ENCODE assay signal across 25 cellular contexts in genomic region chr15:60966746-60967145, GRCh38.
"Had no signal": no experiment of that assay in that cellular context is flagged by ENCODE, and none has a peak within 500 bp of the region (broad histone marks: within the 10 kb centered on the region; RNA-seq: fewer than 3 reads in every experiment).

No MANE protein-coding gene starts in this region.

- ATAC-seq: activated CD4-positive, CD25-positive, alpha-beta regulatory T cell treated with anti-CD3 and anti-CD28 coated beads, Interleukin-2, amount 50 U/mL, for 24 hours; activated CD8-positive, alpha-beta memory T cell treated with anti-CD3 and anti-CD28 coated beads, Interleukin-2, amount 10 ng/mL, durations not matched to agents 7 days and 5 days; body of pancreas; Panc1; SK-N-SH treated with all-trans-retinoic acid at 6 μM for 48 hours had no signal

- DNase-seq: activated CD4-positive, alpha-beta T cell treated with anti-CD3 and anti-CD28 coated beads for 4 hours; activated CD4-positive, alpha-beta T cell treated with anti-CD3 and anti-CD28 coated beads, Interleukin-2, amount 50 U/mL, for 48 hours; activated CD8-positive, alpha-beta memory T cell treated with anti-CD3 and anti-CD28 coated beads, Interleukin-2, amount 10 ng/mL, durations not matched to agents 7 days and 5 days; activated effector memory CD4-positive, alpha-beta T cell treated with Interleukin-2 at 50 U/mL for 16 hours; activated naive CD4-positive, alpha-beta T cell; activated T-cell treated with anti-CD3 and anti-CD28 coated beads, Interleukin-2, amount 50 U/mL, for 24 hours; aorta; body of pancreas; Karpas-422; MM.1S; NCI-H1105; NCI-H1436 treated with DMSO at 0.1 percent for 48 hours; NCI-H187; NCI-H2107; NCI-H2171 treated with DMSO at 0.1 percent for 48 hours; NCI-H226; NCI-H526; NCI-H774; Right ventricle myocardium superior; RPMI8226; SJCRH30; SW 1271 had no signal

- H3K4me3 ChIP-seq: body of pancreas, SJCRH30 had no signal

- H3K36me3 ChIP-seq: SJCRH30 had no signal

- H3K4me1 ChIP-seq: body of pancreas had no signal

- H3K27me3 ChIP-seq: body of pancreas, SJCRH30 had no signal

- H3K9me3 ChIP-seq: body of pancreas, SJCRH30 had no signal

- H3K27ac ChIP-seq: body of pancreas, SJCRH30 had no signal
